9 cellular contexts compared by ENCODE assay signal in the genomic region with DNA sequence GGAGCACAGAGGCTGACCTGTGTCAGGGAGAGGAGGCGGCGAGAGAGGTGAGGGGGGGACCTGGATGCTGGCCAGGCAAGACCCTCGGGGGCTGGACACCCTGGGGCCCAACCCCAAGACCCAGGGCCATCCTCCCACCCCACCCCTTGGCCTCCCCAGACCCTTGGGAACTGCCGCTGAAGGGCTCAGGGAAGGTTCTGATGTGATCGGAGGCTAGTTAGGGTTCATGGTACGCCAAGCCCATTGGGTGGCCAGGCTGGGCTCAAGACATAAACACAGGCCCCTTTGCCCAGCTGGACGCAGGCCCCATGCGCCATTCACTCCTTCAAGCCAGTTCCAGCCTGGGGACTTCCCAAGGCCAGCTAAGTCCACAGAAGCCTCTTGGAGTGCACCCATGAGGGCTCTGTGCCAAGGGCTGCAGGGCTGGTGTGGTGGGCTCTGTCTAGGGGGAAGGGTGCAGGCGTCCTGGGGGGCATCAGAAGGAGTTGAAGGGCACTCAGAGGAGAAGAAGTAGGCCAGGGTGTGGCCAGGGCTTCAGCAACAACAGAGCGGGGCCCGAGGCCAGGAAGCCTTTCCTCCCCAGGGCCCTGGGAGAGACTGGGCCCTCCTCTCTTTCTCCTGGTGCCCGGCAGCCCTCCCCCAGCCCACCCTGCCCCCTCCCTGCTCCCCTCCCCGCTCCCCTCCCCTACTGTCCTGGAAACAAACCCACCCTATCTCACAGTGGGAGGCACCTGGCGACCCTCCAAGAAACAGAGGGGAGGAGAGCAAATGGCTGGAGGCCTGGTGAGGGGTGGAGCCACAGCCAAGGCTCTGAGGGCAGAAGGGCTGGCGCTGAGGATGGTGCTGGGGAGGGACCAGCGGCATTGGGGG. TPM values are rescaled to one million over a fixed set of nuclear protein-coding genes. Genes with fewer than 3 reads are reported as not detected.
A peak's percentile ranks its signal among the peaks of the same experiment; 100 is the strongest.
DNase-seq lines count a peak whose midpoint lies in the region; ATAC-seq and TF ChIP-seq lines count a peak whose summit lies in the region.
"Had no signal": no experiment of that assay in that cellular context is flagged by ENCODE, and none has a peak within 500 bp of the region (broad histone marks: within the 10 kb centered on the region; RNA-seq: fewer than 3 reads in every experiment).

No MANE protein-coding gene starts in this region.

- no CpG with 5 or more reads among the region's 16 CpGs for WGBS in gastroesophageal sphincter (ENCODE audit: low coverage in 1 of 2), 2 donors

- intact Hi-C loops in posterior vena cava (cut with DNase I) = loop anchor here in 1 of 2 donors (5.0 kb wide), 1 partner anchor 68 kb away; no protein-coding TSS in a partner anchor

- H3K4me1 ChIP-seq in NT2/D1 (ENCODE audit: insufficient read depth, insufficient read length) (peaks cover 28% of the 10 kb centered on the region), gastroesophageal sphincter (peaks cover 0 to 54% (median 14%) of the 10 kb centered on the region in 3 donors)
- H3K4me1 ChIP-seq: parathyroid adenoma had no signal

- no peak for TF ChIP-seq EP300 in gastroesophageal sphincter (IDR thresholded peaks at IDR 0.05)

- H3K4me3 ChIP-seq in NT2/D1 (ENCODE audit: insufficient read length, low read depth) (no peak overlapping the region), gastroesophageal sphincter (peak overlapping the region in 1 of 2 donors; percentile 28)

- no peak for TF ChIP-seq POLR2A in gastroesophageal sphincter (IDR thresholded peaks at IDR 0.05)

- H3K36me3 ChIP-seq in NT2/D1 (ENCODE audit: insufficient read depth, insufficient read length, low read length) (no peaks in the 10 kb centered on the region), gastroesophageal sphincter (no peaks in the 10 kb centered on the region)

- H3K27ac ChIP-seq in gastroesophageal sphincter = peak overlapping the region; percentile 45 to 88 (median 86)
- H3K27ac ChIP-seq: parathyroid adenoma had no signal

- ATAC-seq in gastroesophageal sphincter (peak; percentile 88), GM18517 (IDR thresholded peaks at IDR 0.05; ENCODE audit: unreplicated experiment) (no peak), HG03442 (IDR thresholded peaks at IDR 0.05; ENCODE audit: unreplicated experiment) (no peak), HG02763 (IDR thresholded peaks at IDR 0.05; ENCODE audit: unreplicated experiment) (no peak)

- H3K9me3 ChIP-seq in NT2/D1 (ENCODE audit: insufficient read depth, low read length) = no peaks in the 10 kb centered on the region
- H3K9me3 ChIP-seq in gastroesophageal sphincter = peaks cover 0 to 10% (median 0%) of the 10 kb centered on the region in 3 donors

- DNase-seq in DMS 273 (lab: John Stamatoyannopoulos, UW; ENCODE audit: unreplicated experiment) (peak; percentile 86), NT2/D1 (ENCODE audit: low read depth, low spot score) (no peak), posterior vena cava (ENCODE audit: low spot score) (peak; percentile 92), NCI-H128 (lab: John Stamatoyannopoulos, UW; ENCODE audit: unreplicated experiment) (no peak)

- H3K9ac ChIP-seq in NT2/D1 (ENCODE audit: insufficient read length, low read depth) = peak overlapping the region; percentile 21
- H3K9ac ChIP-seq: parathyroid adenoma had no signal

- H3K27me3 ChIP-seq in NT2/D1 (ENCODE audit: insufficient read depth, insufficient read length) (no peaks in the 10 kb centered on the region), gastroesophageal sphincter (no peaks in the 10 kb centered on the region)

- no peak for TF ChIP-seq CTCF in gastroesophageal sphincter (IDR thresholded peaks at IDR 0.05)

RNA-seq across cellular contexts. Expression of gene TSPAN32, which starts 12.9 kb away (rescaled TPM):
- total RNA-seq in gastroesophageal sphincter (1 to 10 TPM in 2 of 4 donors, under 1 TPM in 1, not detected in 1; 0.62 to 3.6 (median 3.6) TPM), posterior vena cava (1 to 10 TPM in 1 of 2 donors, under 1 TPM in 1; 0.76 to 3.6 TPM)

RNA-seq across cellular contexts. Expression of gene C11orf21, which starts 13.0 kb away (rescaled TPM):
- total RNA-seq in gastroesophageal sphincter (under 1 TPM; 0.15 to 0.78 (median 0.42) TPM), posterior vena cava (1 to 10 TPM; 1.3 to 1.8 TPM)

RNA-seq across cellular contexts. Expression of gene ASCL2, which starts 44.4 kb away (rescaled TPM):
- total RNA-seq in gastroesophageal sphincter (under 1 TPM in 1 of 4 donors, not detected in 3; 0.27 TPM), posterior vena cava (under 1 TPM; 0.43 to 0.69 TPM)

Comparison
In these comparisons a context has a peak if more than half of its experiments do, and no peak if none do; other contexts are left out.
1. DNase-seq: peak in DMS 273 (single experiment) and posterior vena cava (single experiment); none in NT2/D1 (single experiment) and NCI-H128 (single experiment).